Comparison of ENCODE assay signal across 29 cellular contexts in genomic region chr9:107455461-107456155, GRCh38.
"Had no signal": no experiment of that assay in that cellular context is flagged by ENCODE, and none has a peak within 500 bp of the region (broad histone marks: within the 10 kb centered on the region; RNA-seq: fewer than 3 reads in every experiment).

No MANE protein-coding gene starts in this region.

- H3K9me3 ChIP-seq: pancreas had no signal

- H3K4me1 Mint-ChIP-seq: activated naive CD4-positive, alpha-beta T cell treated with anti-CD3 and anti-CD28 coated beads, Interleukin-2, amount 50 U/mL, for 24 hours; activated naive CD8-positive, alpha-beta T cell treated with anti-CD3 and anti-CD28 coated beads, Interleukin-2, amount 50 U/mL, for 24 hours; activated T-helper 17 cell treated with anti-CD3 and anti-CD28 coated beads, Interleukin-2, amount 50 U/mL, for 72 hours; naive B cell; nephron progenitor cell; stimulated activated memory B cell treated with anti-CD40 and anti-IgM and Interleukin-4, amounts not matched to agents 10 μg/mL and 1 μg/mL and 100 μg/mL, for 72 hours; stimulated activated naive CD8-positive, alpha-beta T cell treated with anti-CD3 and anti-CD28 coated beads, Interleukin-15, amount 100 ng/mL, for 72 hours had no signal

- H3K27ac Mint-ChIP-seq: activated CD8-positive, alpha-beta T cell treated with anti-CD3 and anti-CD28 coated beads for 36 hours; activated naive CD4-positive, alpha-beta T cell treated with anti-CD3 and anti-CD28 coated beads, Interleukin-2, amount 50 U/mL, for 24 hours; activated naive CD8-positive, alpha-beta T cell treated with anti-CD3 and anti-CD28 coated beads, Interleukin-2, amount 50 U/mL, for 24 hours; activated T-helper 17 cell treated with anti-CD3 and anti-CD28 coated beads, Interleukin-2, amount 50 U/mL, for 72 hours; effector memory CD8-positive, alpha-beta T cell; naive B cell; nephron progenitor cell; stimulated activated memory B cell treated with anti-CD40 and anti-IgM and Interleukin-4, amounts not matched to agents 10 μg/mL and 1 μg/mL and 100 μg/mL, for 72 hours; stimulated activated naive CD8-positive, alpha-beta T cell treated with anti-CD3 and anti-CD28 coated beads, Interleukin-15, amount 100 ng/mL, for 72 hours; WTC11 had no signal

- H3K4me3 Mint-ChIP-seq: activated CD8-positive, alpha-beta T cell treated with anti-CD3 and anti-CD28 coated beads for 36 hours; activated naive CD4-positive, alpha-beta T cell treated with anti-CD3 and anti-CD28 coated beads, Interleukin-2, amount 50 U/mL, for 24 hours; activated naive CD8-positive, alpha-beta T cell treated with anti-CD3 and anti-CD28 coated beads, Interleukin-2, amount 50 U/mL, for 24 hours; activated T-cell treated with anti-CD3 and anti-CD28 coated beads, Interleukin-2, amount 50 U/mL, for 4 hours; activated T-helper 17 cell treated with anti-CD3 and anti-CD28 coated beads, Interleukin-2, amount 50 U/mL, for 72 hours; effector memory CD8-positive, alpha-beta T cell; naive B cell; nephron progenitor cell; stimulated activated memory B cell treated with anti-CD40 and anti-IgM and Interleukin-4, amounts not matched to agents 10 μg/mL and 1 μg/mL and 100 μg/mL, for 72 hours; stimulated activated naive CD8-positive, alpha-beta T cell treated with anti-CD3 and anti-CD28 coated beads, Interleukin-15, amount 100 ng/mL, for 72 hours; WTC11 had no signal

- H3K4me3 ChIP-seq: pancreas, right atrium auricular region, smooth muscle cell had no signal

- H3K4me1 ChIP-seq: pancreas, right atrium auricular region had no signal

- ATAC-seq: activated CD8-positive, alpha-beta T cell treated with anti-CD3 and anti-CD28 coated beads for 36 hours; activated naive CD8-positive, alpha-beta T cell treated with anti-CD3 and anti-CD28 coated beads, Interleukin-2, amount 50 U/mL, for 24 hours; activated T-cell treated with anti-CD3 and anti-CD28 coated beads, Interleukin-2, amount 50 U/mL, for 4 hours; activated T-helper 17 cell treated with anti-CD3 and anti-CD28 coated beads, Interleukin-2, amount 50 U/mL, for 72 hours; effector memory CD8-positive, alpha-beta T cell; left cardiac atrium; pancreas; stimulated activated memory B cell treated with anti-CD40 and anti-IgM and Interleukin-4, amounts not matched to agents 10 μg/mL and 1 μg/mL and 100 μg/mL, for 72 hours; stimulated activated naive CD8-positive, alpha-beta T cell treated with anti-CD3 and anti-CD28 coated beads, Interleukin-15, amount 100 ng/mL, for 72 hours; WTC11 had no signal

- H3K9me3 Mint-ChIP-seq: activated CD8-positive, alpha-beta T cell treated with anti-CD3 and anti-CD28 coated beads for 36 hours; activated naive CD4-positive, alpha-beta T cell treated with anti-CD3 and anti-CD28 coated beads, Interleukin-2, amount 50 U/mL, for 24 hours; activated naive CD8-positive, alpha-beta T cell treated with anti-CD3 and anti-CD28 coated beads, Interleukin-2, amount 50 U/mL, for 24 hours; activated T-cell treated with anti-CD3 and anti-CD28 coated beads, Interleukin-2, amount 50 U/mL, for 4 hours; activated T-helper 17 cell treated with anti-CD3 and anti-CD28 coated beads, Interleukin-2, amount 50 U/mL, for 72 hours; effector memory CD8-positive, alpha-beta T cell; naive B cell; nephron progenitor cell; stimulated activated memory B cell treated with anti-CD40 and anti-IgM and Interleukin-4, amounts not matched to agents 10 μg/mL and 1 μg/mL and 100 μg/mL, for 72 hours; stimulated activated naive CD8-positive, alpha-beta T cell treated with anti-CD3 and anti-CD28 coated beads, Interleukin-15, amount 100 ng/mL, for 72 hours; WTC11 had no signal

- H3K27me3 Mint-ChIP-seq: stimulated activated naive CD8-positive, alpha-beta T cell treated with anti-CD3 and anti-CD28 coated beads, Interleukin-15, amount 100 ng/mL, for 72 hours had no signal

- H3K27me3 ChIP-seq: right atrium auricular region had no signal

- H3K36me3 ChIP-seq: pancreas, right atrium auricular region had no signal

- H3K36me3 Mint-ChIP-seq: activated naive CD4-positive, alpha-beta T cell treated with anti-CD3 and anti-CD28 coated beads, Interleukin-2, amount 50 U/mL, for 24 hours; naive B cell; stimulated activated memory B cell treated with anti-CD40 and anti-IgM and Interleukin-4, amounts not matched to agents 10 μg/mL and 1 μg/mL and 100 μg/mL, for 72 hours; WTC11 had no signal

- DNase-seq: activated CD4-positive, alpha-beta T cell treated with anti-CD3 and anti-CD28 coated beads for 1 hour; activated CD4-positive, alpha-beta T cell treated with anti-CD3 and anti-CD28 coated beads, Interleukin-2, amount 50 U/mL, for 1 hour; activated CD8-positive, alpha-beta T cell treated with anti-CD3 and anti-CD28 coated beads for 36 hours; activated naive CD8-positive, alpha-beta T cell treated with anti-CD3 and anti-CD28 coated beads, Interleukin-2, amount 50 U/mL, for 24 hours; activated T-cell treated with anti-CD3 and anti-CD28 coated beads, Interleukin-2, amount 50 U/mL, for 4 hours; amygdala; caudate nucleus; cortex of kidney; effector memory CD8-positive, alpha-beta T cell; erythroblast; head of caudate nucleus; hippocampal formation; left cardiac atrium; mammary epithelial cell; naive B cell; nephron progenitor cell; nucleus accumbens; pancreas; stimulated activated CD4-positive, alpha-beta T cell treated with anti-CD3 and anti-CD28 coated beads, Interleukin-1b, Interleukin-23, amount 100 ng/mL, for 48 hours; stimulated activated CD4-positive, alpha-beta T cell treated with anti-CD3 and anti-CD28 coated beads, Interleukin-4, amount 100 ng/mL, for 4 hours; stimulated activated CD8-positive, alpha-beta memory T cell treated with anti-CD3 and anti-CD28 coated beads, Interleukin-4, amount 100 ng/mL, for 48 hours; stimulated activated naive CD8-positive, alpha-beta T cell treated with anti-CD3 and anti-CD28 coated beads, Interleukin-15, amount 100 ng/mL, for 72 hours; substantia nigra had no signal
